In genomic region chr20:23050847-23051627, GRCh38 we compare ENCODE assay signal across 1 cellular context.
TF ChIP-seq lines count a peak whose summit lies in the region.

No MANE protein-coding gene starts in this region.

TF ChIP-seq in endothelial cell of umbilical vein, 7 proteins besides CTCF, POLR2A, EP300 and RAD21:
- no peak for TF ChIP-seq FOS (IDR thresholded peaks at IDR 0.05; ENCODE audit: borderline replicate concordance, insufficient read depth, low read length)
- TF ChIP-seq MYC (IDR thresholded peaks at IDR 0.05; ENCODE audit: low read depth, low read length) = no peak
- TF ChIP-seq MAX (IDR thresholded peaks at IDR 0.05; ENCODE audit: insufficient read depth, insufficient read length) = peak; percentile 52
- no peak for TF ChIP-seq JUN (IDR thresholded peaks at IDR 0.05; ENCODE audit: borderline replicate concordance, insufficient read depth, insufficient read length, low read depth)
